In genomic region chr6:37641546-37641945, GRCh38 we compare ENCODE assay signal across 16 cellular contexts. TPM values are rescaled to one million over a fixed set of nuclear protein-coding genes. Genes with fewer than 3 reads are reported as not detected.
DNase-seq lines count a peak whose midpoint lies in the region; ATAC-seq and TF ChIP-seq lines count a peak whose summit lies in the region.
"Had no signal": no experiment of that assay in that cellular context is flagged by ENCODE, and none has a peak within 500 bp of the region (broad histone marks: within the 10 kb centered on the region; RNA-seq: fewer than 3 reads in every experiment).

No MANE protein-coding gene starts in this region.

- peaks cover 41% of the 10 kb centered on the region for H3K36me3 Mint-ChIP-seq in activated CD4-positive, alpha-beta memory T cell treated with anti-CD3 and anti-CD28 coated beads, Interleukin-2, amount 10 ng/mL, durations not matched to agents 7 days and 5 days (ENCODE audit: low read depth)
- no peaks in the 10 kb centered on the region for H3K36me3 Mint-ChIP-seq in activated CD4-positive, alpha-beta memory T cell treated with anti-CD3 and anti-CD28 coated beads for 36 hours
- H3K36me3 Mint-ChIP-seq in glutamatergic neuron (ENCODE audit: unreplicated experiment), result peaks cover 15% of the 10 kb centered on the region

- TF ChIP-seq CTCF in glutamatergic neuron (IDR thresholded peaks at IDR 0.05; ENCODE audit: partially characterized antibody, unreplicated experiment), result no peak

- CTCF ChIA-PET in activated CD4-positive, alpha-beta memory T cell treated with anti-CD3 and anti-CD28 coated beads, Interleukin-2, amount 10 ng/mL, durations not matched to agents 7 days and 5 days (lab: Charles Lee), result interaction anchor here (0.7 kb wide), 1 partner anchor 12 kb away, joined by 3 read pairs; no protein-coding TSS in a partner anchor
- CTCF ChIA-PET in activated CD4-positive, alpha-beta memory T cell treated with anti-CD3 and anti-CD28 coated beads for 36 hours (lab: Charles Lee), result no interaction called here

- in situ Hi-C loops in G401 (cut with HindIII; ENCODE audit: low sequenced_read_pairs), result no loop called here

- H3K9me3 Mint-ChIP-seq in activated CD4-positive, alpha-beta memory T cell treated with anti-CD3 and anti-CD28 coated beads, Interleukin-2, amount 10 ng/mL, durations not matched to agents 7 days and 5 days, result no peaks in the 10 kb centered on the region
- H3K9me3 Mint-ChIP-seq in activated CD4-positive, alpha-beta memory T cell treated with anti-CD3 and anti-CD28 coated beads for 36 hours, result no peaks in the 10 kb centered on the region
- H3K9me3 Mint-ChIP-seq in glutamatergic neuron (ENCODE audit: unreplicated experiment), result peaks cover 16% of the 10 kb centered on the region
- H3K9me3 Mint-ChIP-seq: CD8-positive, alpha-beta memory T cell; GM23338; HFFc6 had no signal

- no peak for DNase-seq in activated CD4-positive, alpha-beta memory T cell treated with anti-CD3 and anti-CD28 coated beads, Interleukin-2, amount 10 ng/mL, durations not matched to agents 7 days and 5 days
- no peak for DNase-seq in activated CD4-positive, alpha-beta memory T cell treated with anti-CD3 and anti-CD28 coated beads for 36 hours
- DNase-seq in G401 (ENCODE audit: low spot score) (peak; percentile 60), glutamatergic neuron (no peak), superior temporal gyrus (ENCODE audit: extremely low spot score) (peak; percentile 5), KG1 (lab: John Stamatoyannopoulos, UW) (no peak)
- DNase-seq: CD8-positive, alpha-beta memory T cell; COR-L47; DMS 273 treated with DMSO at 0.1 percent for 48 hours; DMS53; GDM1; HFFc6; IMR-90 had no signal

- H3K27ac Mint-ChIP-seq in activated CD4-positive, alpha-beta memory T cell treated with anti-CD3 and anti-CD28 coated beads, Interleukin-2, amount 10 ng/mL, durations not matched to agents 7 days and 5 days, result peak overlapping the region; percentile 2
- no peak overlapping the region for H3K27ac Mint-ChIP-seq in activated CD4-positive, alpha-beta memory T cell treated with anti-CD3 and anti-CD28 coated beads for 36 hours
- peak overlapping the region; percentile 16 for H3K27ac Mint-ChIP-seq in glutamatergic neuron (ENCODE audit: unreplicated experiment)
- H3K27ac Mint-ChIP-seq: B cell, GM23338, HFFc6 had no signal

- no peak overlapping the region for H3K4me3 Mint-ChIP-seq in activated CD4-positive, alpha-beta memory T cell treated with anti-CD3 and anti-CD28 coated beads, Interleukin-2, amount 10 ng/mL, durations not matched to agents 7 days and 5 days
- H3K4me3 Mint-ChIP-seq in activated CD4-positive, alpha-beta memory T cell treated with anti-CD3 and anti-CD28 coated beads for 36 hours, result no peak overlapping the region
- no peak overlapping the region for H3K4me3 Mint-ChIP-seq in glutamatergic neuron (ENCODE audit: unreplicated experiment)
- H3K4me3 Mint-ChIP-seq: B cell, GM23338, HFFc6 had no signal

- intact Hi-C loops in activated CD4-positive, alpha-beta memory T cell treated with anti-CD3 and anti-CD28 coated beads for 36 hours (cut with micrococcal nuclease), result no loop called here

- POLR2A ChIA-PET in activated CD4-positive, alpha-beta memory T cell treated with anti-CD3 and anti-CD28 coated beads, Interleukin-2, amount 10 ng/mL, durations not matched to agents 7 days and 5 days (lab: Charles Lee), result interaction anchor here (0.6 to 1.5 kb wide), 2 partner anchors 13 to 19 kb away, joined by 3 read pairs; no protein-coding TSS in a partner anchor
- POLR2A ChIA-PET in activated CD4-positive, alpha-beta memory T cell treated with anti-CD3 and anti-CD28 coated beads for 36 hours (lab: Charles Lee), result no interaction called here

- peaks cover 32% of the 10 kb centered on the region for H3K4me1 Mint-ChIP-seq in activated CD4-positive, alpha-beta memory T cell treated with anti-CD3 and anti-CD28 coated beads, Interleukin-2, amount 10 ng/mL, durations not matched to agents 7 days and 5 days
- peaks cover 21% of the 10 kb centered on the region for H3K4me1 Mint-ChIP-seq in activated CD4-positive, alpha-beta memory T cell treated with anti-CD3 and anti-CD28 coated beads for 36 hours (ENCODE audit: low read depth)
- H3K4me1 Mint-ChIP-seq in glutamatergic neuron (ENCODE audit: low read depth, unreplicated experiment), result no peaks in the 10 kb centered on the region
- H3K4me1 Mint-ChIP-seq: GM23338 had no signal

- ATAC-seq in GM19452 (IDR thresholded peaks at IDR 0.05; ENCODE audit: unreplicated experiment), result no peak
- ATAC-seq: GM23338 had no signal

- no peaks in the 10 kb centered on the region for H3K27me3 Mint-ChIP-seq in activated CD4-positive, alpha-beta memory T cell treated with anti-CD3 and anti-CD28 coated beads, Interleukin-2, amount 10 ng/mL, durations not matched to agents 7 days and 5 days
- H3K27me3 Mint-ChIP-seq in activated CD4-positive, alpha-beta memory T cell treated with anti-CD3 and anti-CD28 coated beads for 36 hours, result no peaks in the 10 kb centered on the region
- peaks cover 9% of the 10 kb centered on the region for H3K27me3 Mint-ChIP-seq in glutamatergic neuron (ENCODE audit: unreplicated experiment)

RNA-seq across cellular contexts. Expression of gene MDGA1, which starts 56.1 kb away (rescaled TPM):
- total RNA-seq in activated CD4-positive, alpha-beta memory T cell treated with anti-CD3 and anti-CD28 coated beads, Interleukin-2, amount 10 ng/mL, durations not matched to agents 7 days and 5 days, result 10 to 100 TPM; 35.1 to 38.0 TPM
- total RNA-seq in activated CD4-positive, alpha-beta memory T cell treated with anti-CD3 and anti-CD28 coated beads for 36 hours, result 1 to 10 TPM; 4.3 TPM
- total RNA-seq in G401 (2014; rRNA removed; shearing (Covaris generic)), result 17.7 and 19.6 TPM in 2 replicates
- total RNA-seq in glutamatergic neuron (ENCODE audit: unreplicated experiment), result 908 TPM

Comparison
In these comparisons a context has a peak if more than half of its experiments do, and no peak if none do; other contexts are left out.
1. DNase-seq: peak in G401 (single experiment) and superior temporal gyrus (single experiment); none in activated CD4-positive, alpha-beta memory T cell treated with anti-CD3 and anti-CD28 coated beads, Interleukin-2, amount 10 ng/mL, durations not matched to agents 7 days and 5 days (single experiment), activated CD4-positive, alpha-beta memory T cell treated with anti-CD3 and anti-CD28 coated beads for 36 hours (single experiment), glutamatergic neuron (single experiment) and KG1 (single experiment).
2. RNA of gene MDGA1, which starts 56.1 kb away (total RNA-seq): 908 TPM in glutamatergic neuron (single experiment); 35.1 to 38.0 TPM in activated CD4-positive, alpha-beta memory T cell treated with anti-CD3 and anti-CD28 coated beads, Interleukin-2, amount 10 ng/mL, durations not matched to agents 7 days and 5 days, 17.7 to 19.6 TPM in G401 and 4.3 TPM in activated CD4-positive, alpha-beta memory T cell treated with anti-CD3 and anti-CD28 coated beads for 36 hours; every median in the first group is over 10 times any median in the second.